8 cellular contexts compared by ENCODE assay signal in genomic region chr2:135021618-135022017, GRCh38. TPM values are rescaled to one million over a fixed set of nuclear protein-coding genes. Genes with fewer than 3 reads are reported as not detected.
"Had no signal": no experiment of that assay in that cellular context is flagged by ENCODE, and none has a peak within 500 bp of the region (broad histone marks: within the 10 kb centered on the region; RNA-seq: fewer than 3 reads in every experiment).

No MANE protein-coding gene starts in this region.

- ATAC-seq: GM23338 had no signal

- H3K4me3 Mint-ChIP-seq: GM23338, H9 had no signal

- H3K4me3 ChIP-seq: GM23338 had no signal

- H3K9me3 Mint-ChIP-seq: H9 had no signal

- H3K27ac Mint-ChIP-seq: GM23338, H9 had no signal

- FAIRE-seq: H1, H54, HTR-8/SVneo had no signal

- H3K4me1 Mint-ChIP-seq: GM23338, H9 had no signal

- H3K4me2 ChIP-seq: GM23338 had no signal

- DNase-seq: H9, HCEC 1CT, KBM-7 had no signal

- H2AFZ ChIP-seq: GM23338 had no signal

RNA-seq across cellular contexts. Expression of gene MAP3K19, which starts 25.6 kb away (rescaled TPM):
- total RNA-seq: GM23338, H1, H9, HT-29 had no signal
- polyA plus RNA-seq: GM23338, H1 had no signal
